ENCODE assay signal across 9 cellular contexts in genomic region chr7:155804431-155804831, GRCh38. TPM values are rescaled to one million over a fixed set of nuclear protein-coding genes. Genes with fewer than 3 reads are reported as not detected.
A peak's percentile ranks its signal among the peaks of the same experiment; 100 is the strongest.
DNase-seq lines count a peak whose midpoint lies in the region; ATAC-seq and TF ChIP-seq lines count a peak whose summit lies in the region.
"Had no signal": no experiment of that assay in that cellular context is flagged by ENCODE, and none has a peak within 500 bp of the region (broad histone marks: within the 10 kb centered on the region; RNA-seq: fewer than 3 reads in every experiment).

No MANE protein-coding gene starts in this region.

- H3K36me3 ChIP-seq in HUES64 (ENCODE audit: insufficient read depth, low read length) (no peaks in the 10 kb centered on the region), ectodermal cell (ENCODE audit: control insufficient read depth, insufficient read depth, low read length) (no peaks in the 10 kb centered on the region), neural progenitor cell (no peaks in the 10 kb centered on the region)

- H3K9me3 ChIP-seq in HUES64 (ENCODE audit: insufficient read depth, low read depth, low read length) (no peaks in the 10 kb centered on the region), ectodermal cell (ENCODE audit: control insufficient read depth, low read length) (no peaks in the 10 kb centered on the region), neural progenitor cell (ENCODE audit: low read depth) (no peaks in the 10 kb centered on the region)

- H3K4me3 Mint-ChIP-seq in neural progenitor cell, result peak overlapping the region; percentile 83

- H3K4me3 ChIP-seq in HUES64 (ENCODE audit: low read length), result peak overlapping the region; percentile 46
- H3K4me3 ChIP-seq in ectodermal cell (ENCODE audit: insufficient read depth, low read depth, low read length), result peak overlapping the region; percentile 28
- H3K4me3 ChIP-seq in neural progenitor cell, result peak overlapping the region; percentile 42

- WGBS in HUES64, result under 1% methylated on average over 16 of the region's 17 CpGs
- WGBS in ectodermal cell, 2 experiments, result 0% methylated on average over 16 to 17 of the region's 17 CpGs

- H4K20me1 ChIP-seq in neural progenitor cell (ENCODE audit: low read depth), result peaks cover 49% of the 10 kb centered on the region

- peak overlapping the region; percentile 22 for H2AFZ ChIP-seq in neural progenitor cell (replicated peaks)

- peaks cover 69% of the 10 kb centered on the region for H3K27me3 Mint-ChIP-seq in neural progenitor cell (ENCODE audit: insufficient read depth, low read depth)

- no peaks in the 10 kb centered on the region for H3K79me2 ChIP-seq in neural progenitor cell (ENCODE audit: low read depth)

- no peak overlapping the region for H3K9ac ChIP-seq in HUES64 (ENCODE audit: low read depth, low read length)
- no peak overlapping the region for H3K9ac ChIP-seq in neural progenitor cell

- TF ChIP-seq CTCF in neural progenitor cell (IDR thresholded peaks at IDR 0.05), result no peak

- H3K4me1 ChIP-seq in HUES64 (ENCODE audit: insufficient read depth, low read length), result peaks cover 28% of the 10 kb centered on the region
- peaks cover 26% of the 10 kb centered on the region for H3K4me1 ChIP-seq in ectodermal cell (ENCODE audit: control insufficient read depth, insufficient read depth, low read length)
- peaks cover 47% of the 10 kb centered on the region for H3K4me1 ChIP-seq in neural progenitor cell

- H3K4me2 ChIP-seq in neural progenitor cell, result peak overlapping the region; percentile 68

- H3K27ac ChIP-seq in HUES64 (ENCODE audit: low read depth, low read length) (peak overlapping the region; percentile 25; the same call in 1 of the 2 replicates), ectodermal cell (ENCODE audit: insufficient read depth, low read depth, low read length, poor library complexity, severe bottlenecking) (no peak overlapping the region), neural progenitor cell (no peak overlapping the region)
- H3K27ac ChIP-seq: 22Rv1 had no signal

- H3K27ac Mint-ChIP-seq in neural progenitor cell, result no peak overlapping the region

- H3K9me3 Mint-ChIP-seq in neural progenitor cell, result no peaks in the 10 kb centered on the region

- H3F3A ChIP-seq in neural progenitor cell (ENCODE audit: low read depth), result peaks cover 54% of the 10 kb centered on the region

- DNase-seq in DMS53 (lab: John Stamatoyannopoulos, UW), result peak; percentile 43
- no peak for DNase-seq in DMS53 treated with DMSO at 0.1 percent for 48 hours (lab: John Stamatoyannopoulos, UW; ENCODE audit: unreplicated experiment)
- DNase-seq in neural progenitor cell (ENCODE audit: low spot score), result peak; percentile 69
- DNase-seq in cerebellum (ENCODE audit: low spot score), result no peak
- DNase-seq in COLO668 (lab: John Stamatoyannopoulos, UW; ENCODE audit: unreplicated experiment), result no peak

- no peak for ATAC-seq in HG02798 (IDR thresholded peaks at IDR 0.05; ENCODE audit: poor library complexity, unreplicated experiment)

- H3K27me3 ChIP-seq in HUES64 (ENCODE audit: insufficient read depth, low read length), result peaks cover 100% of the 10 kb centered on the region
- H3K27me3 ChIP-seq in ectodermal cell (ENCODE audit: control insufficient read depth, insufficient read depth, low read length, poor library complexity, severe bottlenecking), result peaks cover 100% of the 10 kb centered on the region
- peaks cover 100% of the 10 kb centered on the region for H3K27me3 ChIP-seq in neural progenitor cell

- H3K4me1 Mint-ChIP-seq in neural progenitor cell, result peaks cover 36% of the 10 kb centered on the region

- no peaks in the 10 kb centered on the region for H3K36me3 Mint-ChIP-seq in neural progenitor cell

RNA-seq across cellular contexts. Expression of gene SHH, which starts 7.8 kb away (rescaled TPM):
- polyA plus RNA-seq in HUES64 (2013, experiment 1 of 2), result 0.20 TPM
- 0.57 TPM for polyA plus RNA-seq in HUES64 (2013, experiment 2 of 2)
- polyA plus RNA-seq in ectodermal cell (2013, experiment 1 of 4), result not detected
- polyA plus RNA-seq in ectodermal cell (2013, experiment 2 of 4), result 0.04 TPM
- polyA plus RNA-seq in ectodermal cell (2013, experiment 3 of 4), result 0.11 TPM
- 0.08 TPM for polyA plus RNA-seq in ectodermal cell (2013, experiment 4 of 4)
- total RNA-seq in neural progenitor cell (ENCODE audit: low replicate concordance), result 0.03 TPM in 1 of 2 replicates, not detected in the other
- 3.4 TPM for total RNA-seq in cerebellum

Comparison
In these comparisons a context has a peak if more than half of its experiments do, and no peak if none do; other contexts are left out.
1. DNase-seq: peak in DMS53 (single experiment) and neural progenitor cell (single experiment); none in DMS53 treated with DMSO at 0.1 percent for 48 hours (single experiment), cerebellum (single experiment) and COLO668 (single experiment).
2. Peak in every context shown above with its lines, with median percentiles within 50 percentile points of each other: H3K4me3 ChIP-seq.